Comparison of ENCODE assay signal across 1 cellular context in genomic region chr2:260507-261161, GRCh38.
TF ChIP-seq lines count a peak whose summit lies in the region.

No MANE protein-coding gene starts in this region.

TF ChIP-seq in HepG2, 621 proteins besides CTCF, POLR2A, EP300 and RAD21 (continued from another document and continues in another):
- TF ChIP-seq, protein P1, sequence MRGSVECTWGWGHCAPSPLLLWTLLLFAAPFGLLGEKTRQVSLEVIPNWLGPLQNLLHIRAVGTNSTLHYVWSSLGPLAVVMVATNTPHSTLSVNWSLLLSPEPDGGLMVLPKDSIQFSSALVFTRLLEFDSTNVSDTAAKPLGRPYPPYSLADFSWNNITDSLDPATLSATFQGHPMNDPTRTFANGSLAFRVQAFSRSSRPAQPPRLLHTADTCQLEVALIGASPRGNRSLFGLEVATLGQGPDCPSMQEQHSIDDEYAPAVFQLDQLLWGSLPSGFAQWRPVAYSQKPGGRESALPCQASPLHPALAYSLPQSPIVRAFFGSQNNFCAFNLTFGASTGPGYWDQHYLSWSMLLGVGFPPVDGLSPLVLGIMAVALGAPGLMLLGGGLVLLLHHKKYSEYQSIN (CRISPR knock-in tag; IDR thresholded peaks at IDR 0.05; ENCODE audit: borderline replicate concordance) = no peak
- no peak for TF ChIP-seq ZSCAN30 (CRISPR knock-in tag; IDR thresholded peaks at IDR 0.05)
- TF ChIP-seq DBP (CRISPR knock-in tag; IDR thresholded peaks at IDR 0.05; ENCODE audit: not compliant biosample characterization) = no peak
- peak; percentile 91 for TF ChIP-seq ZNF335 (CRISPR knock-in tag; IDR thresholded peaks at IDR 0.05)
- no peak; the same call in none of the 2 replicates for TF ChIP-seq ZNF264 (CRISPR knock-in tag; IDR thresholded peaks at IDR 0.05)
- TF ChIP-seq ZNF660 (CRISPR knock-in tag; IDR thresholded peaks at IDR 0.05; ENCODE audit: borderline replicate concordance, low read depth) = no peak
- TF ChIP-seq WIZ (CRISPR knock-in tag; IDR thresholded peaks at IDR 0.05) = no peak
- TF ChIP-seq GABPA (IDR thresholded peaks at IDR 0.05; ENCODE audit: low read depth, low read length) = no peak
- peak; percentile 81 for TF ChIP-seq GABPA (CRISPR knock-in tag; IDR thresholded peaks at IDR 0.05; ENCODE audit: low read depth)
- TF ChIP-seq MEF2D (CRISPR knock-in tag; IDR thresholded peaks at IDR 0.05) = peak; percentile 99
- no peak; the same call in 1 of the 2 replicates for TF ChIP-seq STAT6 (CRISPR knock-in tag; IDR thresholded peaks at IDR 0.05; ENCODE audit: borderline replicate concordance)
- no peak for TF ChIP-seq ADNP (CRISPR knock-in tag; IDR thresholded peaks at IDR 0.05)
- TF ChIP-seq HNRNPLL (IDR thresholded peaks at IDR 0.05; ENCODE audit: low read depth, low read length, poor library complexity, severe bottlenecking) = no peak
- TF ChIP-seq, protein P2, sequence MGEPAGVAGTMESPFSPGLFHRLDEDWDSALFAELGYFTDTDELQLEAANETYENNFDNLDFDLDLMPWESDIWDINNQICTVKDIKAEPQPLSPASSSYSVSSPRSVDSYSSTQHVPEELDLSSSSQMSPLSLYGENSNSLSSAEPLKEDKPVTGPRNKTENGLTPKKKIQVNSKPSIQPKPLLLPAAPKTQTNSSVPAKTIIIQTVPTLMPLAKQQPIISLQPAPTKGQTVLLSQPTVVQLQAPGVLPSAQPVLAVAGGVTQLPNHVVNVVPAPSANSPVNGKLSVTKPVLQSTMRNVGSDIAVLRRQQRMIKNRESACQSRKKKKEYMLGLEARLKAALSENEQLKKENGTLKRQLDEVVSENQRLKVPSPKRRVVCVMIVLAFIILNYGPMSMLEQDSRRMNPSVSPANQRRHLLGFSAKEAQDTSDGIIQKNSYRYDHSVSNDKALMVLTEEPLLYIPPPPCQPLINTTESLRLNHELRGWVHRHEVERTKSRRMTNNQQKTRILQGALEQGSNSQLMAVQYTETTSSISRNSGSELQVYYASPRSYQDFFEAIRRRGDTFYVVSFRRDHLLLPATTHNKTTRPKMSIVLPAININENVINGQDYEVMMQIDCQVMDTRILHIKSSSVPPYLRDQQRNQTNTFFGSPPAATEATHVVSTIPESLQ (CRISPR knock-in tag; conservative IDR thresholded peaks at IDR 0.05) = 0 out of 2 replicates have a peak, but pooled peaks have one; percentile 46
- peak; percentile 100 for TF ChIP-seq MED1 (CRISPR knock-in tag; IDR thresholded peaks at IDR 0.05)
- no peak for TF ChIP-seq KAT2B (IDR thresholded peaks at IDR 0.05; ENCODE audit: borderline replicate concordance, low read depth, low read length)
- TF ChIP-seq NFYB (CRISPR knock-in tag; IDR thresholded peaks at IDR 0.05) = peak; percentile 5; the same call in 1 of the 2 replicates
- TF ChIP-seq, protein P3, sequence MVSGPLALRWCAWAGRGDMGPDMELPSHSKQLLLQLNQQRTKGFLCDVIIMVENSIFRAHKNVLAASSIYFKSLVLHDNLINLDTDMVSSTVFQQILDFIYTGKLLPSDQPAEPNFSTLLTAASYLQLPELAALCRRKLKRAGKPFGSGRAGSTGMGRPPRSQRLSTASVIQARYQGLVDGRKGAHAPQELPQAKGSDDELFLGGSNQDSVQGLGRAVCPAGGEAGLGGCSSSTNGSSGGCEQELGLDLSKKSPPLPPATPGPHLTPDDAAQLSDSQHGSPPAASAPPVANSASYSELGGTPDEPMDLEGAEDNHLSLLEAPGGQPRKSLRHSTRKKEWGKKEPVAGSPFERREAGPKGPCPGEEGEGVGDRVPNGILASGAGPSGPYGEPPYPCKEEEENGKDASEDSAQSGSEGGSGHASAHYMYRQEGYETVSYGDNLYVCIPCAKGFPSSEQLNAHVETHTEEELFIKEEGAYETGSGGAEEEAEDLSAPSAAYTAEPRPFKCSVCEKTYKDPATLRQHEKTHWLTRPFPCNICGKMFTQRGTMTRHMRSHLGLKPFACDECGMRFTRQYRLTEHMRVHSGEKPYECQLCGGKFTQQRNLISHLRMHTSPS (CRISPR knock-in tag; IDR thresholded peaks at IDR 0.05; ENCODE audit: low read depth) = no peak
- no peak for TF ChIP-seq ZZZ3 (CRISPR knock-in tag; IDR thresholded peaks at IDR 0.05; ENCODE audit: borderline replicate concordance)
- no peak for TF ChIP-seq ZNF562 (CRISPR knock-in tag; IDR thresholded peaks at IDR 0.05; ENCODE audit: borderline replicate concordance)
- TF ChIP-seq SOX13 (IDR thresholded peaks at IDR 0.05) = peak; percentile 97
- peak in 1 of 2 experiments; percentile 99; a peak in 2 of 4 replicates for TF ChIP-seq SOX13 (CRISPR knock-in tag; conservative IDR thresholded peaks at IDR 0.05 in 1 of 2, IDR thresholded peaks at IDR 0.05 in 1 of 2)
- TF ChIP-seq ZNF792 (CRISPR knock-in tag; IDR thresholded peaks at IDR 0.05) = peak; percentile 98
- peak; percentile 97 for TF ChIP-seq ZFP1 (CRISPR knock-in tag; IDR thresholded peaks at IDR 0.05)
- peak; percentile 100 for TF ChIP-seq RXRA (CRISPR knock-in tag; IDR thresholded peaks at IDR 0.05)
- TF ChIP-seq NFE2L1 (CRISPR knock-in tag; IDR thresholded peaks at IDR 0.05; ENCODE audit: borderline replicate concordance) = no peak
- peak in 1 of 2 experiments; percentile 99; a peak in 2 of 4 replicates for TF ChIP-seq KLF16 (CRISPR knock-in tag; IDR thresholded peaks at IDR 0.05)
- TF ChIP-seq PTBP1 (IDR thresholded peaks at IDR 0.05; ENCODE audit: low read depth, low read length, poor library complexity, severe bottlenecking) = no peak
- TF ChIP-seq, protein P4, sequence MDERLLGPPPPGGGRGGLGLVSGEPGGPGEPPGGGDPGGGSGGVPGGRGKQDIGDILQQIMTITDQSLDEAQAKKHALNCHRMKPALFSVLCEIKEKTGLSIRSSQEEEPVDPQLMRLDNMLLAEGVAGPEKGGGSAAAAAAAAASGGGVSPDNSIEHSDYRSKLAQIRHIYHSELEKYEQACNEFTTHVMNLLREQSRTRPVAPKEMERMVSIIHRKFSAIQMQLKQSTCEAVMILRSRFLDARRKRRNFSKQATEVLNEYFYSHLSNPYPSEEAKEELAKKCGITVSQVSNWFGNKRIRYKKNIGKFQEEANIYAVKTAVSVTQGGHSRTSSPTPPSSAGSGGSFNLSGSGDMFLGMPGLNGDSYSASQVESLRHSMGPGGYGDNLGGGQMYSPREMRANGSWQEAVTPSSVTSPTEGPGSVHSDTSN (CRISPR knock-in tag; IDR thresholded peaks at IDR 0.05) = peak; percentile 60; the same call in 1 of the 2 replicates
- TF ChIP-seq ZNF101 (CRISPR knock-in tag; IDR thresholded peaks at IDR 0.05; ENCODE audit: borderline replicate concordance, low read depth) = no peak
- TF ChIP-seq, protein P5, sequence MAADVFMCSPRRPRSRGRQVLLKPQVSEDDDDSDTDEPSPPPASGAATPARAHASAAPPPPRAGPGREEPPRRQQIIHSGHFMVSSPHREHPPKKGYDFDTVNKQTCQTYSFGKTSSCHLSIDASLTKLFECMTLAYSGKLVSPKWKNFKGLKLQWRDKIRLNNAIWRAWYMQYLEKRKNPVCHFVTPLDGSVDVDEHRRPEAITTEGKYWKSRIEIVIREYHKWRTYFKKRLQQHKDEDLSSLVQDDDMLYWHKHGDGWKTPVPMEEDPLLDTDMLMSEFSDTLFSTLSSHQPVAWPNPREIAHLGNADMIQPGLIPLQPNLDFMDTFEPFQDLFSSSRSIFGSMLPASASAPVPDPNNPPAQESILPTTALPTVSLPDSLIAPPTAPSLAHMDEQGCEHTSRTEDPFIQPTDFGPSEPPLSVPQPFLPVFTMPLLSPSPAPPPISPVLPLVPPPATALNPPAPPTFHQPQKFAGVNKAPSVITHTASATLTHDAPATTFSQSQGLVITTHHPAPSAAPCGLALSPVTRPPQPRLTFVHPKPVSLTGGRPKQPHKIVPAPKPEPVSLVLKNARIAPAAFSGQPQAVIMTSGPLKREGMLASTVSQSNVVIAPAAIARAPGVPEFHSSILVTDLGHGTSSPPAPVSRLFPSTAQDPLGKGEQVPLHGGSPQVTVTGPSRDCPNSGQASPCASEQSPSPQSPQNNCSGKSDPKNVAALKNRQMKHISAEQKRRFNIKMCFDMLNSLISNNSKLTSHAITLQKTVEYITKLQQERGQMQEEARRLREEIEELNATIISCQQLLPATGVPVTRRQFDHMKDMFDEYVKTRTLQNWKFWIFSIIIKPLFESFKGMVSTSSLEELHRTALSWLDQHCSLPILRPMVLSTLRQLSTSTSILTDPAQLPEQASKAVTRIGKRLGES (CRISPR knock-in tag; IDR thresholded peaks at IDR 0.05; ENCODE audit: borderline replicate concordance) = no peak
- no peak; the same call in 1 of the 2 replicates for TF ChIP-seq ZNF558 (CRISPR knock-in tag; IDR thresholded peaks at IDR 0.05; ENCODE audit: borderline replicate concordance)
- peak; percentile 100 for TF ChIP-seq KDM6A (CRISPR knock-in tag; IDR thresholded peaks at IDR 0.05; ENCODE audit: low read depth)
- TF ChIP-seq GTF3A (CRISPR knock-in tag; conservative IDR thresholded peaks at IDR 0.05) = no peak
- peak; percentile 96 for TF ChIP-seq JUN (CRISPR knock-in tag; IDR thresholded peaks at IDR 0.05)
- peak; percentile 91; the same call in 1 of the 2 replicates for TF ChIP-seq ZNF605 (CRISPR knock-in tag; IDR thresholded peaks at IDR 0.05)
- TF ChIP-seq ZNF567 (CRISPR knock-in tag; IDR thresholded peaks at IDR 0.05; ENCODE audit: borderline replicate concordance) = no peak
- no peak for TF ChIP-seq ZFP90 (CRISPR knock-in tag; IDR thresholded peaks at IDR 0.05; ENCODE audit: borderline replicate concordance)
- no peak for TF ChIP-seq RFX1 (IDR thresholded peaks at IDR 0.05)
- TF ChIP-seq ZNF230 (CRISPR knock-in tag; IDR thresholded peaks at IDR 0.05) = 0 out of 2 replicates have a peak, but pooled peaks have one; percentile 37
- TF ChIP-seq EEA1 (CRISPR knock-in tag; IDR thresholded peaks at IDR 0.05; ENCODE audit: borderline replicate concordance) = no peak
- TF ChIP-seq RCOR2 (CRISPR knock-in tag; IDR thresholded peaks at IDR 0.05) = peak; percentile 100
- TF ChIP-seq PCBP1 (IDR thresholded peaks at IDR 0.05; ENCODE audit: borderline replicate concordance, low read depth, low read length) = no peak
- TF ChIP-seq ERF (CRISPR knock-in tag; IDR thresholded peaks at IDR 0.05) = peak; percentile 100
- TF ChIP-seq, protein P6, sequence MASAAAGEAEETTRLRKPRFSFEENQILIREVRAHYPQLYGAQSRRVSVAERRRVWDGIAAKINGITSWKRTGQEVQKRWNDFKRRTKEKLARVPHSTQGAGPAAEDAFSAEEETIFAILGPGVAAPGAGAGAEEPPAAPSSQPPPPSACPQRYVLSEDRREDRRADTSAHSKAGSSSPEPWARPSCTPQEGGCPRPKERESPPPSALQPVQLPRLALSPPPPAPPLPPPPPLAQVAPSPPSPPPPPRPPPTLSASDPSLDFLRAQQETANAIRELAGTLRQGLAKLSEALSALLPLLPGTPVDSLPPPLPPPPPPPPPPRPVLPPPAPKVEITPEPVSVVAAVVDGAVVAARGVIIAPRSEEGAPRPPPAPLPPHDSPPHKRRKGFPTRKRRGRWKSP (CRISPR knock-in tag; IDR thresholded peaks at IDR 0.05) = peak; percentile 82; the same call in 1 of the 2 replicates
- peak; percentile 98 for TF ChIP-seq STAT5B (CRISPR knock-in tag; IDR thresholded peaks at IDR 0.05)
- TF ChIP-seq ZMAT3 (CRISPR knock-in tag; conservative IDR thresholded peaks at IDR 0.05) = peak; percentile 99
- TF ChIP-seq GZF1 (CRISPR knock-in tag; IDR thresholded peaks at IDR 0.05) = no peak
- TF ChIP-seq DDIT3 (CRISPR knock-in tag; IDR thresholded peaks at IDR 0.05) = 0 out of 2 replicates have a peak, but pooled peaks have one; percentile 74
- TF ChIP-seq AKAP8 (CRISPR knock-in tag; IDR thresholded peaks at IDR 0.05) = peak; percentile 98; the same call in 1 of the 2 replicates
- no peak for TF ChIP-seq ATM (IDR thresholded peaks at IDR 0.05; ENCODE audit: borderline replicate concordance)
- no peak; the same call in 1 of the 2 replicates for TF ChIP-seq ZNF569 (CRISPR knock-in tag; IDR thresholded peaks at IDR 0.05; ENCODE audit: borderline replicate concordance)
- TF ChIP-seq RFX3 (CRISPR knock-in tag; IDR thresholded peaks at IDR 0.05) = peak; percentile 54; the same call in 1 of the 2 replicates
- peak; percentile 84 for TF ChIP-seq ATF1 (CRISPR knock-in tag; IDR thresholded peaks at IDR 0.05)
- TF ChIP-seq GTF2F1 (IDR thresholded peaks at IDR 0.05; ENCODE audit: low read length) = no peak
- TF ChIP-seq IKZF5 (CRISPR knock-in tag; IDR thresholded peaks at IDR 0.05) = peak; percentile 99
- TF ChIP-seq IRF2 (CRISPR knock-in tag; IDR thresholded peaks at IDR 0.05) = peak; percentile 100
- peak; percentile 99 for TF ChIP-seq ZNF331 (CRISPR knock-in tag; IDR thresholded peaks at IDR 0.05)
- TF ChIP-seq ZFP62 (CRISPR knock-in tag; IDR thresholded peaks at IDR 0.05) = no peak
- TF ChIP-seq ZNF232 (CRISPR knock-in tag; IDR thresholded peaks at IDR 0.05; ENCODE audit: borderline replicate concordance) = peak; percentile 97
